Comparison of ENCODE assay signal across 1 cellular context in genomic region chr11:121038642-121039409, GRCh38.
TF ChIP-seq lines count a peak whose summit lies in the region.

No MANE protein-coding gene starts in this region.

TF ChIP-seq in WTC11, 78 proteins besides CTCF, POLR2A, EP300 and RAD21 (continued from another document):
- no peak for TF ChIP-seq AR (CRISPR knock-in tag; IDR thresholded peaks at IDR 0.05)
- no peak for TF ChIP-seq PRDM15 (CRISPR knock-in tag; IDR thresholded peaks at IDR 0.05)
- TF ChIP-seq ZNF219 (CRISPR knock-in tag; IDR thresholded peaks at IDR 0.05; ENCODE audit: borderline replicate concordance), result no peak
- TF ChIP-seq EMX1 (CRISPR knock-in tag; IDR thresholded peaks at IDR 0.05), result no peak
